8 cellular contexts compared by ENCODE assay signal in the genomic region with DNA sequence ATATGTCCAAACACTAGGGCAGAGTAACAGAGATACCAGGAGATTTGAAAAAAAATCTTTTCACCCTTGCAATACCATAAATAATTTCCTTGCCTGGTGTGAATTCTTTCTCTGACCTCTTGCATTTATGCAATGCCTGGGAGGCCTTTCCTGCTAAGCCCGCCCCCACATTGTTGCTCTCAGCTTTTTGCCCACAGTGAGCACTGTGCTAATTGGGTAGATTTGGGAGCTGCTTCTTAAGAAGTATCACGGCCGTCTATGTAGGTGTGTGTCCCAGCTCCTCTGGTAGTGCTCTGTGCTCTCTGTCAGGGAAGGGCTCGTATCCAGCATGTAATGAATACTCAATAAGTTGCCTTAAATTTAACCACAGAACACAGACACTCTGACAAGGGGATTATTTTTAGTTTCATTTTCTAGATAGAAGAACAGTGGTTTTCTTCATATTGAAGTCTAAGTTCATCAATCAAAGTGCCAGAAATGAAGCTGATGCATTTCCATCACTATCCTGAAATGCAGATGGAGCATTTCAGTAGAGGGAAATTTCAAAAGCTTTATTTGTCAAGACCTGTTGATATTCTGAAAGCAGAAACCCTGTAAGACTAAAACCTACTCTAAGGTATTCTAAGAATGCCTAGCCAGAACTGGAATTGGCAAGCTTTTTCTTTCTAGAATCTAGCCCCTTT. TPM values are rescaled to one million over a fixed set of nuclear protein-coding genes. Genes with fewer than 3 reads are reported as not detected.
A peak's percentile ranks its signal among the peaks of the same experiment; 100 is the strongest.
DNase-seq lines count a peak whose midpoint lies in the region; ATAC-seq and TF ChIP-seq lines count a peak whose summit lies in the region.

No MANE protein-coding gene starts in this region.

- peak overlapping the region in 4 of 8 donors; percentile 6 to 48 (median 10) for H3K4me3 ChIP-seq in spleen

- H3K27ac ChIP-seq in spleen: peak overlapping the region in 7 of 8 donors; percentile 19 to 67 (median 59)

- H3K36me3 ChIP-seq in spleen: peaks cover 0 to 4% (median 0%) of the 10 kb centered on the region in 6 donors

- WGBS in spleen, 5 donors: 21 to 37% (median 24%) methylated on average over 4 of the region's 4 CpGs

- peak; percentile 10 for DNase-seq in Ammon's horn (ENCODE audit: low spot score)
- DNase-seq in UCSD-AML1 (lab: John Stamatoyannopoulos, UW; ENCODE audit: unreplicated experiment): peak; percentile 11
- peak; percentile 50 for DNase-seq in foreskin melanocyte
- no peak for DNase-seq in spleen
- DNase-seq in NCI-H1105 (lab: John Stamatoyannopoulos, UW): no peak
- no peak for DNase-seq in NCI-H2196 (lab: John Stamatoyannopoulos, UW; ENCODE audit: unreplicated experiment)

- intact Hi-C loops in spleen (cut with DNase I; ENCODE audit: low total_unique reads): loop anchor here (10.0 kb wide), 1 partner anchor 51 kb away; a partner anchor contains a TSS

- no peaks in the 10 kb centered on the region for H3K27me3 ChIP-seq in spleen (replicated peaks in 1 of 7)

- peak; percentile 41 for ATAC-seq in GM18868 (IDR thresholded peaks at IDR 0.05; ENCODE audit: unreplicated experiment)
- ATAC-seq in HG03097 (IDR thresholded peaks at IDR 0.05; ENCODE audit: low FRiP score, unreplicated experiment): peak; percentile 33

- no peak for TF ChIP-seq POLR2A in spleen (IDR thresholded peaks at IDR 0.05)

- H3K9me3 ChIP-seq in spleen: peaks cover 0 to 3% (median 0%) of the 10 kb centered on the region in 8 donors

- TF ChIP-seq CTCF in spleen (IDR thresholded peaks at IDR 0.05 in 8 of 11, conservative IDR thresholded peaks at IDR 0.05 in 3 of 11): no peak

- H3K4me1 ChIP-seq in spleen: peaks cover 46 to 85% (median 67%) of the 10 kb centered on the region in 6 donors

RNA-seq across cellular contexts. Expression of a gene that starts 54.5 kb away (rescaled TPM):
- total RNA-seq in spleen: 10 to 100 TPM; 26.0 to 46.5 (median 33.4) TPM
- 1 to 10 TPM; 6.3 to 8.2 (median 6.6) TPM for polyA plus RNA-seq in spleen

Comparison
In these comparisons a context has a peak if more than half of its experiments do, and no peak if none do; other contexts are left out.
1. DNase-seq: peak in Ammon's horn (single experiment), UCSD-AML1 (single experiment) and foreskin melanocyte (single experiment); none in spleen (single experiment), NCI-H1105 (single experiment) and NCI-H2196 (single experiment).